Comparison of ENCODE assay signal across 14 cellular contexts in genomic region chr2:55421326-55421725, GRCh38. TPM values are rescaled to one million over a fixed set of nuclear protein-coding genes. Genes with fewer than 3 reads are reported as not detected.
DNase-seq lines count a peak whose midpoint lies in the region; ATAC-seq and TF ChIP-seq lines count a peak whose summit lies in the region.
"Had no signal": no experiment of that assay in that cellular context is flagged by ENCODE, and none has a peak within 500 bp of the region (broad histone marks: within the 10 kb centered on the region; RNA-seq: fewer than 3 reads in every experiment).

No MANE protein-coding gene starts in this region.

- no peaks in the 10 kb centered on the region for H3F3A ChIP-seq in smooth muscle cell (ENCODE audit: low read depth)

- H2AFZ ChIP-seq in smooth muscle cell (ENCODE audit: low read depth), result no peak overlapping the region

- no peak overlapping the region for H3K27ac ChIP-seq in CD8-positive, alpha-beta T cell (ENCODE audit: low read depth, low read length)
- no peak overlapping the region for H3K27ac ChIP-seq in HEK293 (ENCODE audit: extremely low read depth, low read depth, low read length)
- H3K27ac ChIP-seq in brain microvascular endothelial cell, result no peak overlapping the region
- H3K27ac ChIP-seq in smooth muscle cell (ENCODE audit: low read depth), result no peak overlapping the region
- H3K27ac ChIP-seq: left ventricle myocardium inferior had no signal

- peaks cover 14% of the 10 kb centered on the region for H3K4me1 ChIP-seq in CD8-positive, alpha-beta T cell (ENCODE audit: insufficient read depth, low read length)
- H3K4me1 ChIP-seq in HEK293 (ENCODE audit: control insufficient read depth, insufficient read depth, low read length) (peaks cover 4% of the 10 kb centered on the region; the same call in 1 of the 2 replicates), smooth muscle cell (ENCODE audit: low read depth) (peaks cover 25% of the 10 kb centered on the region)

- peaks cover 25% of the 10 kb centered on the region for H3K79me2 ChIP-seq in smooth muscle cell (ENCODE audit: low read depth)

- H3K4me3 Mint-ChIP-seq in CD8-positive, alpha-beta T cell, result peak overlapping the region; percentile 64
- H3K4me3 Mint-ChIP-seq in activated T-helper 17 cell treated with anti-CD3 and anti-CD28 coated beads, Interleukin-2, amount 50 U/mL, for 72 hours, result peak overlapping the region; percentile 86
- H3K4me3 Mint-ChIP-seq in naive thymus-derived CD8-positive, alpha-beta T cell, result peak overlapping the region; percentile 32 to 97 (median 70)

- peaks cover 8% of the 10 kb centered on the region for H3K36me3 Mint-ChIP-seq in CD8-positive, alpha-beta T cell
- no peaks in the 10 kb centered on the region for H3K36me3 Mint-ChIP-seq in activated T-helper 17 cell treated with anti-CD3 and anti-CD28 coated beads, Interleukin-2, amount 50 U/mL, for 72 hours (ENCODE audit: low read depth)
- H3K36me3 Mint-ChIP-seq in naive thymus-derived CD8-positive, alpha-beta T cell, result no peaks in the 10 kb centered on the region

- WGBS in smooth muscle cell (ENCODE audit: low lambda C conversion rate), result 92% methylated on average over 5 of the region's 5 CpGs

- no peak overlapping the region for H3K27ac Mint-ChIP-seq in CD8-positive, alpha-beta T cell
- H3K27ac Mint-ChIP-seq in activated T-helper 17 cell treated with anti-CD3 and anti-CD28 coated beads, Interleukin-2, amount 50 U/mL, for 72 hours, result no peak overlapping the region
- peak overlapping the region in 4 of 10 donors; percentile 32 to 75 (median 64) for H3K27ac Mint-ChIP-seq in naive thymus-derived CD8-positive, alpha-beta T cell

- no peak overlapping the region for H3K4me3 ChIP-seq in CD8-positive, alpha-beta T cell (ENCODE audit: low read depth, low read length)
- H3K4me3 ChIP-seq in HEK293 (ENCODE audit: low read depth, low read length) (no peak overlapping the region), brain microvascular endothelial cell (ENCODE audit: low read depth, low read length) (no peak overlapping the region), smooth muscle cell (no peak overlapping the region)
- H3K4me3 ChIP-seq: HAP-1 had no signal

- POLR2A ChIA-PET in CD8-positive, alpha-beta T cell (lab: Charles Lee), result interaction anchor here (1.1 kb wide), 1 partner anchor 10 kb away, joined by 3 read pairs; no protein-coding TSS in a partner anchor
- POLR2A ChIA-PET in HEK293 (lab: Yijun Ruan, JAX), result no interaction called here
- POLR2A ChIA-PET in naive thymus-derived CD8-positive, alpha-beta T cell (lab: Charles Lee), result no interaction called here

- no peaks in the 10 kb centered on the region for H3K9me3 Mint-ChIP-seq in CD8-positive, alpha-beta T cell
- no peaks in the 10 kb centered on the region for H3K9me3 Mint-ChIP-seq in activated T-helper 17 cell treated with anti-CD3 and anti-CD28 coated beads, Interleukin-2, amount 50 U/mL, for 72 hours
- H3K9me3 Mint-ChIP-seq in naive thymus-derived CD8-positive, alpha-beta T cell, result no peaks in the 10 kb centered on the region
- H3K9me3 Mint-ChIP-seq: activated naive CD4-positive, alpha-beta T cell treated with anti-CD3 and anti-CD28 coated beads, Interleukin-2, amount 50 U/mL, for 72 hours had no signal

- TF ChIP-seq CTCF in CD8-positive, alpha-beta T cell (IDR thresholded peaks at IDR 0.05), result no peak
- TF ChIP-seq CTCF in HEK293 (tag by site-specific recombination; IDR thresholded peaks at IDR 0.05), result no peak
- no peak for TF ChIP-seq CTCF in brain microvascular endothelial cell (IDR thresholded peaks at IDR 0.05; ENCODE audit: low read depth, low read length, missing control alignments)
- no peak for TF ChIP-seq CTCF in smooth muscle cell (IDR thresholded peaks at IDR 0.05; ENCODE audit: borderline replicate concordance, insufficient read depth, poor library complexity, severe bottlenecking)
- no peak for TF ChIP-seq CTCF in omental fat pad (IDR thresholded peaks at IDR 0.05)

- in situ Hi-C loops in brain microvascular endothelial cell (cut with HindIII; ENCODE audit: low pct_ligation_motif_present, low sequenced_read_pairs), result loop anchor here (10.0 kb wide), 1 partner anchor 83 kb away; no protein-coding TSS in a partner anchor

- peaks cover 16% of the 10 kb centered on the region for H4K20me1 ChIP-seq in smooth muscle cell (ENCODE audit: low read depth)

- H3K27me3 Mint-ChIP-seq in CD8-positive, alpha-beta T cell (ENCODE audit: low read depth), result peaks cover 10% of the 10 kb centered on the region
- H3K27me3 Mint-ChIP-seq in activated T-helper 17 cell treated with anti-CD3 and anti-CD28 coated beads, Interleukin-2, amount 50 U/mL, for 72 hours, result peaks cover 7% of the 10 kb centered on the region
- H3K27me3 Mint-ChIP-seq in naive thymus-derived CD8-positive, alpha-beta T cell, result peaks cover 2 to 13% (median 5%) of the 10 kb centered on the region in 5 donors

- no peaks in the 10 kb centered on the region for H3K27me3 ChIP-seq in CD8-positive, alpha-beta T cell (ENCODE audit: insufficient read depth, low read length)
- H3K27me3 ChIP-seq in brain microvascular endothelial cell (replicated peaks) (no peaks in the 10 kb centered on the region), smooth muscle cell (ENCODE audit: low read depth) (no peaks in the 10 kb centered on the region)

- no peak for ATAC-seq in CD8-positive, alpha-beta T cell
- ATAC-seq in activated T-helper 17 cell treated with anti-CD3 and anti-CD28 coated beads, Interleukin-2, amount 50 U/mL, for 72 hours (replicated peaks), result no peak
- no peak for ATAC-seq in naive thymus-derived CD8-positive, alpha-beta T cell
- ATAC-seq in omental fat pad (ENCODE audit: low FRiP score), result no peak
- ATAC-seq: activated naive CD4-positive, alpha-beta T cell treated with anti-CD3 and anti-CD28 coated beads, Interleukin-2, amount 50 U/mL, for 72 hours; esophagus mucosa had no signal

- H3K4me1 Mint-ChIP-seq in CD8-positive, alpha-beta T cell (ENCODE audit: low read depth), result peaks cover 30% of the 10 kb centered on the region
- H3K4me1 Mint-ChIP-seq in activated T-helper 17 cell treated with anti-CD3 and anti-CD28 coated beads, Interleukin-2, amount 50 U/mL, for 72 hours, result peaks cover 4% of the 10 kb centered on the region
- peaks cover 9 to 35% (median 28%) of the 10 kb centered on the region in 4 donors for H3K4me1 Mint-ChIP-seq in naive thymus-derived CD8-positive, alpha-beta T cell

- H3K9ac ChIP-seq in smooth muscle cell (ENCODE audit: low read depth), result no peak overlapping the region

- intact Hi-C loops in CD8-positive, alpha-beta T cell (cut with DNase I, micrococcal nuclease), result loop anchor here in 1 of 2 experiments (5.0 kb wide), 1 partner anchor 699 kb away; the partner anchor contains the start of gene EML6

- no peak overlapping the region for H3K4me2 ChIP-seq in smooth muscle cell

- H3K9me3 ChIP-seq in CD8-positive, alpha-beta T cell (ENCODE audit: low read length), result no peaks in the 10 kb centered on the region
- H3K9me3 ChIP-seq in HEK293 (ENCODE audit: control insufficient read depth, insufficient read depth, low read depth, low read length) (no peaks in the 10 kb centered on the region), smooth muscle cell (replicated peaks; ENCODE audit: low read depth) (no peaks in the 10 kb centered on the region)
- H3K9me3 ChIP-seq: HAP-1, left ventricle myocardium inferior had no signal

- DNase-seq in CD8-positive, alpha-beta T cell, result no peak
- no peak for DNase-seq in naive thymus-derived CD8-positive, alpha-beta T cell
- DNase-seq in brain microvascular endothelial cell (no peak), smooth muscle cell (lab: John Stamatoyannopoulos, UW; ENCODE audit: unreplicated experiment) (no peak), omental fat pad (ENCODE audit: low spot score) (no peak)
- DNase-seq: activated CD4-positive, CD25-positive, alpha-beta regulatory T cell treated with anti-CD3 and anti-CD28 coated beads, Interleukin-2, amount 50 U/mL, for 72 hours; Calu3; left ventricle myocardium inferior; substantia nigra had no signal

- CTCF ChIA-PET in CD8-positive, alpha-beta T cell (lab: Charles Lee), result no interaction called here
- CTCF ChIA-PET in HEK293 (lab: Yijun Ruan, JAX), result no interaction called here

- H3K36me3 ChIP-seq in CD8-positive, alpha-beta T cell (ENCODE audit: insufficient read depth, low read length), result no peaks in the 10 kb centered on the region
- H3K36me3 ChIP-seq in HEK293 (ENCODE audit: control insufficient read depth in 2 of 2, insufficient read depth in 1 of 2, low read length in 2 of 2) (no peaks in the 10 kb centered on the region), brain microvascular endothelial cell (replicated peaks) (no peaks in the 10 kb centered on the region), smooth muscle cell (ENCODE audit: low read depth) (no peaks in the 10 kb centered on the region)
- H3K36me3 ChIP-seq: HAP-1, left ventricle myocardium inferior had no signal

TF ChIP-seq in HEK293, 187 proteins besides CTCF, POLR2A, EP300 and RAD21:
- 0 out of 2 replicates have a peak, but pooled peaks have one; percentile 12 for TF ChIP-seq WT1 (tag by site-specific recombination; IDR thresholded peaks at IDR 0.05)
- TF ChIP-seq ZNF292 (tag by site-specific recombination; IDR thresholded peaks at IDR 0.05; ENCODE audit: borderline replicate concordance, low read depth), result no peak
- TF ChIP-seq ZNF202 (tag by site-specific recombination; IDR thresholded peaks at IDR 0.05; ENCODE audit: borderline replicate concordance), result no peak
- no peak for TF ChIP-seq ZNF596 (tag by site-specific recombination; IDR thresholded peaks at IDR 0.05)
- TF ChIP-seq ZNF121 (tag by site-specific recombination; IDR thresholded peaks at IDR 0.05), result no peak
- 0 out of 2 replicates have a peak, but pooled peaks have one; percentile 10 for TF ChIP-seq ZBTB6 (tag by site-specific recombination; IDR thresholded peaks at IDR 0.05)

RNA-seq across cellular contexts. Expression of gene CCDC88A, which starts 1.7 kb away (rescaled TPM):
- total RNA-seq in CD8-positive, alpha-beta T cell, result 10 to 100 TPM in 1 of 2 experiments, 1 to 10 TPM in 1; 9.5 to 12.3 TPM
- 10 to 100 TPM in 1 of 2 donors, 1 to 10 TPM in 1; 9.7 to 14.3 TPM for total RNA-seq in activated T-helper 17 cell treated with anti-CD3 and anti-CD28 coated beads, Interleukin-2, amount 50 U/mL, for 72 hours
- 10 to 100 TPM; 23.1 to 26.1 TPM for total RNA-seq in naive thymus-derived CD8-positive, alpha-beta T cell
- polyA plus RNA-seq in naive thymus-derived CD8-positive, alpha-beta T cell, result 1 to 10 TPM in 2 of 3 donors, under 1 TPM in 1; 0.87 to 5.0 (median 4.1) TPM
- total RNA-seq in smooth muscle cell (71.1 and 85.6 TPM in 2 replicates), omental fat pad (100 to 1,000 TPM in 1 of 4 donors, 10 to 100 TPM in 3; 38.0 to 141 (median 64.3) TPM)
- 28.8 and 32.1 TPM in 2 replicates for polyA plus RNA-seq in smooth muscle cell
